ENCODE assay signal across 14 cellular contexts in genomic region chr14:93986972-93987371, GRCh38. TPM values are rescaled to one million over a fixed set of nuclear protein-coding genes. Genes with fewer than 3 reads are reported as not detected.
DNase-seq lines count a peak whose midpoint lies in the region; ATAC-seq and TF ChIP-seq lines count a peak whose summit lies in the region.
"Had no signal": no experiment of that assay in that cellular context is flagged by ENCODE, and none has a peak within 500 bp of the region (broad histone marks: within the 10 kb centered on the region; RNA-seq: fewer than 3 reads in every experiment).

No MANE protein-coding gene starts in this region.

- H3K4me3 ChIP-seq in PC-9 (no peak overlapping the region), mesenchymal stem cell (ENCODE audit: insufficient read depth in 1 of 2, low read depth in 1 of 2, low read length in 2 of 2) (no peak overlapping the region)

- no peak overlapping the region for H3K9ac ChIP-seq in mesenchymal stem cell (ENCODE audit: low read length)

- no peak overlapping the region for H4K91ac ChIP-seq in mesenchymal stem cell (ENCODE audit: low read length)

- H3K4ac ChIP-seq in mesenchymal stem cell (ENCODE audit: low read depth in 1 of 2, low read length in 2 of 2): no peak overlapping the region

- H3K79me1 ChIP-seq in mesenchymal stem cell (replicated peaks; ENCODE audit: low read length, poor library complexity, severe bottlenecking): no peaks in the 10 kb centered on the region

- no peak overlapping the region for H2BK15ac ChIP-seq in mesenchymal stem cell (ENCODE audit: low read depth, poor library complexity, severe bottlenecking)

- peak; percentile 54 for DNase-seq in ELF-1 (ENCODE audit: low read depth, low spot score)
- DNase-seq in PC-9: peak in 1 of 2 experiments; percentile 31
- no peak for DNase-seq in mesenchymal stem cell
- no peak for DNase-seq in amygdala (lab: John Stamatoyannopoulos, UW)
- no peak for DNase-seq in cortex of kidney (lab: John Stamatoyannopoulos, UW)
- DNase-seq: activated naive CD4-positive, alpha-beta T cell treated with anti-CD3 and anti-CD28 coated beads, Interleukin-2, amount 50 U/mL, for 16 hours; NCI-H510A treated with DMSO at 0.1 percent for 48 hours; trophoblast cell had no signal

- H3K9me3 ChIP-seq in PC-9 (ENCODE audit: insufficient read depth, low read depth) (no peaks in the 10 kb centered on the region), mesenchymal stem cell (ENCODE audit: control insufficient read depth, low read length) (no peaks in the 10 kb centered on the region)

- H2BK12ac ChIP-seq in mesenchymal stem cell (ENCODE audit: low read length in 2 of 2): no peak overlapping the region

- intact Hi-C loops in PC-9 (cut with micrococcal nuclease; ENCODE audit: unreplicated experiment): no loop called here

- BruUV-seq in PC-9 (replicated peaks; lab: Mats Ljungman, UMichigan): no TSS peak

- H2AK5ac ChIP-seq in mesenchymal stem cell (ENCODE audit: low read length, severe bottlenecking): peak overlapping the region; percentile 20

- H3F3A ChIP-seq in PC-9 (ENCODE audit: insufficient read depth, low read depth): no peaks in the 10 kb centered on the region

- peaks cover 11% of the 10 kb centered on the region; the same call in 1 of the 2 replicates for H3K4me1 ChIP-seq in PC-9 (replicated peaks; ENCODE audit: insufficient read depth)
- peaks cover 27% of the 10 kb centered on the region for H3K4me1 ChIP-seq in mesenchymal stem cell (ENCODE audit: control insufficient read depth, insufficient read depth, low read depth, low read length)

- H3K9me2 ChIP-seq in PC-9 (ENCODE audit: insufficient read depth): no peaks in the 10 kb centered on the region

- H2AFZ ChIP-seq in PC-9 (no peak overlapping the region), mesenchymal stem cell (ENCODE audit: low read depth, low read length) (no peak overlapping the region)

- peak overlapping the region in 1 of 2 experiments; percentile 29 for H3K14ac ChIP-seq in mesenchymal stem cell (ENCODE audit: low read length in 2 of 2)

- H3K27ac ChIP-seq in PC-9: no peak overlapping the region
- H3K27ac ChIP-seq in mesenchymal stem cell (ENCODE audit: low read length, poor library complexity, severe bottlenecking): no peak overlapping the region

- H3K27me3 ChIP-seq in PC-9 (ENCODE audit: insufficient read depth, low read depth): no peaks in the 10 kb centered on the region
- H3K27me3 ChIP-seq in mesenchymal stem cell (ENCODE audit: control insufficient read depth in 1 of 2, insufficient read depth in 1 of 2, low read length in 2 of 2): peaks cover 3 to 8% of the 10 kb centered on the region in 2 experiments

- no peak for ATAC-seq in HG03439 (IDR thresholded peaks at IDR 0.05; ENCODE audit: unreplicated experiment)
- ATAC-seq: Panc1 had no signal

- H4K20me1 ChIP-seq in PC-9 (ENCODE audit: insufficient read depth): no peaks in the 10 kb centered on the region

- H3K23ac ChIP-seq in mesenchymal stem cell (ENCODE audit: low read length in 2 of 2): no peak overlapping the region

- POLR2A ChIA-PET in PC-9 (lab: Charles Lee; ENCODE audit: unreplicated experiment): no interaction called here

- CTCF ChIA-PET in PC-9 (lab: Charles Lee): no interaction called here

- H2BK5ac ChIP-seq in mesenchymal stem cell (ENCODE audit: low read depth, low read length, poor library complexity, severe bottlenecking): no peak overlapping the region

- no peak overlapping the region for H2BK120ac ChIP-seq in mesenchymal stem cell (ENCODE audit: low read depth, low read length)

- H4K8ac ChIP-seq in mesenchymal stem cell (ENCODE audit: low read length): no peak overlapping the region

- H3K36me3 ChIP-seq in PC-9 (ENCODE audit: low read depth) (no peaks in the 10 kb centered on the region), mesenchymal stem cell (ENCODE audit: control insufficient read depth in 1 of 2, insufficient read depth in 2 of 2, low read depth in 1 of 2, low read length in 2 of 2) (no peaks in the 10 kb centered on the region)

- H3K18ac ChIP-seq in mesenchymal stem cell (ENCODE audit: low read depth in 1 of 2, low read length in 2 of 2): no peak overlapping the region

- no peak for TF ChIP-seq CTCF in PC-9 (conservative IDR thresholded peaks at IDR 0.05)

- 79% methylated on average over 9 of the region's 9 CpGs for WGBS in mesenchymal stem cell

- H3K4me2 ChIP-seq in PC-9 (0 out of 2 replicates have a peak overlapping the region, but pooled peaks have one; percentile 13), mesenchymal stem cell (ENCODE audit: low read length, poor library complexity, severe bottlenecking) (no peak overlapping the region)

- no peaks in the 10 kb centered on the region for H3K79me2 ChIP-seq in PC-9 (ENCODE audit: low read depth)

RNA-seq across cellular contexts. Expression of gene CCDC197, which starts 10.1 kb away (rescaled TPM):
- total RNA-seq in PC-9 (2021): not detected in 2 replicates
- not detected for polyA plus RNA-seq in mesenchymal stem cell (2013, experiment 1 of 2)
- not detected for polyA plus RNA-seq in mesenchymal stem cell (2013, experiment 2 of 2)
- total RNA-seq: H7, mucosa of gallbladder, pulmonary artery endothelial cell had no signal
- polyA plus RNA-seq: keratinocyte had no signal

RNA-seq across cellular contexts. Expression of gene ASB2, which starts 10.6 kb away (rescaled TPM):
- total RNA-seq in PC-9 (2021): not detected in 2 replicates
- not detected for polyA plus RNA-seq in mesenchymal stem cell (2013, experiment 1 of 2)
- not detected for polyA plus RNA-seq in mesenchymal stem cell (2013, experiment 2 of 2)
- total RNA-seq: pulmonary artery endothelial cell had no signal

RNA-seq across cellular contexts. Expression of gene OTUB2, which starts 39.2 kb away (rescaled TPM):
- total RNA-seq in PC-9 (2021): 0.43 and 0.55 TPM in 2 replicates
- 1.1 TPM for polyA plus RNA-seq in mesenchymal stem cell (2013, experiment 1 of 2)
- 1.1 TPM for polyA plus RNA-seq in mesenchymal stem cell (2013, experiment 2 of 2)

RNA-seq across cellular contexts. Expression of gene FAM181A, which starts 59.8 kb away (rescaled TPM):
- total RNA-seq in PC-9 (2021): not detected in 2 replicates
- not detected for polyA plus RNA-seq in mesenchymal stem cell (2013, experiment 1 of 2)
- polyA plus RNA-seq in mesenchymal stem cell (2013, experiment 2 of 2): not detected
- total RNA-seq: H7, mucosa of gallbladder, pulmonary artery endothelial cell had no signal
